Comparison of ENCODE assay signal across 1 cellular context in genomic region chr22:29820941-29821789, GRCh38.
TF ChIP-seq lines count a peak whose summit lies in the region.

No MANE protein-coding gene starts in this region.

TF ChIP-seq in HepG2, 621 proteins besides CTCF, POLR2A, EP300 and RAD21 (continued from another document and continues in another):
- TF ChIP-seq ZXDC (CRISPR knock-in tag; IDR thresholded peaks at IDR 0.05), result no peak
- TF ChIP-seq PPARG (CRISPR knock-in tag; conservative IDR thresholded peaks at IDR 0.05), result 0 out of 2 replicates have a peak, but pooled peaks have one; percentile 15
- peak; percentile 59; the same call in 1 of the 2 replicates for TF ChIP-seq RCOR2 (CRISPR knock-in tag; IDR thresholded peaks at IDR 0.05)
- TF ChIP-seq NR2C2 (CRISPR knock-in tag; IDR thresholded peaks at IDR 0.05; ENCODE audit: borderline replicate concordance), result no peak
- no peak for TF ChIP-seq PAF1 (CRISPR knock-in tag; IDR thresholded peaks at IDR 0.05)
- no peak for TF ChIP-seq JUN (CRISPR knock-in tag; IDR thresholded peaks at IDR 0.05)
- no peak for TF ChIP-seq SOX13 (IDR thresholded peaks at IDR 0.05)
- TF ChIP-seq SOX13 (CRISPR knock-in tag; conservative IDR thresholded peaks at IDR 0.05 in 1 of 2, IDR thresholded peaks at IDR 0.05 in 1 of 2), result peak in 1 of 2 experiments; percentile 41; a peak in 1 of 4 replicates
- TF ChIP-seq SP4 (CRISPR knock-in tag; IDR thresholded peaks at IDR 0.05), result no peak
- no peak for TF ChIP-seq ZNF44 (CRISPR knock-in tag; IDR thresholded peaks at IDR 0.05)
- TF ChIP-seq PLRG1 (conservative IDR thresholded peaks at IDR 0.05), result no peak
- no peak for TF ChIP-seq HCFC1 (IDR thresholded peaks at IDR 0.05; ENCODE audit: low read depth, low read length)
- TF ChIP-seq HNRNPL (IDR thresholded peaks at IDR 0.05; ENCODE audit: low read depth, low read length), result no peak
- no peak for TF ChIP-seq POLR2G (IDR thresholded peaks at IDR 0.05; ENCODE audit: low read depth, low read length)
- TF ChIP-seq GFI1 (CRISPR knock-in tag; IDR thresholded peaks at IDR 0.05; ENCODE audit: borderline replicate concordance), result no peak
- TF ChIP-seq GLMP (CRISPR knock-in tag; IDR thresholded peaks at IDR 0.05; ENCODE audit: borderline replicate concordance), result no peak
- TF ChIP-seq ZNF451 (CRISPR knock-in tag; IDR thresholded peaks at IDR 0.05), result no peak
- no peak for TF ChIP-seq ZNF276 (CRISPR knock-in tag; IDR thresholded peaks at IDR 0.05; ENCODE audit: low read depth)
- TF ChIP-seq THAP8 (CRISPR knock-in tag; IDR thresholded peaks at IDR 0.05; ENCODE audit: borderline replicate concordance), result no peak
- peak; percentile 36; the same call in 1 of the 2 replicates for TF ChIP-seq ZNF614 (CRISPR knock-in tag; IDR thresholded peaks at IDR 0.05; ENCODE audit: borderline replicate concordance)
- TF ChIP-seq PCBP1 (IDR thresholded peaks at IDR 0.05; ENCODE audit: borderline replicate concordance, low read depth, low read length), result no peak
- no peak for TF ChIP-seq ZNF644 (CRISPR knock-in tag; IDR thresholded peaks at IDR 0.05; ENCODE audit: low read depth)
- TF ChIP-seq PHF8 (CRISPR knock-in tag; IDR thresholded peaks at IDR 0.05), result no peak
- TF ChIP-seq TERF1 (CRISPR knock-in tag; IDR thresholded peaks at IDR 0.05), result no peak
- no peak for TF ChIP-seq ZNF260 (CRISPR knock-in tag; IDR thresholded peaks at IDR 0.05; ENCODE audit: borderline replicate concordance, low read depth)
- no peak for TF ChIP-seq NFATC3 (CRISPR knock-in tag; IDR thresholded peaks at IDR 0.05)
- TF ChIP-seq HIC2 (CRISPR knock-in tag; IDR thresholded peaks at IDR 0.05; ENCODE audit: low read depth), result no peak
- TF ChIP-seq ZNF598 (CRISPR knock-in tag; IDR thresholded peaks at IDR 0.05; ENCODE audit: borderline replicate concordance), result no peak
- TF ChIP-seq ATF3 (CRISPR knock-in tag; IDR thresholded peaks at IDR 0.05), result peak; percentile 37; the same call in 1 of the 2 replicates
- TF ChIP-seq ZNF766 (CRISPR knock-in tag; IDR thresholded peaks at IDR 0.05; ENCODE audit: borderline replicate concordance), result no peak
- 0 out of 2 replicates have a peak, but pooled peaks have one; percentile 32 for TF ChIP-seq TBX2 (CRISPR knock-in tag; IDR thresholded peaks at IDR 0.05; ENCODE audit: borderline replicate concordance)
- TF ChIP-seq REL (CRISPR knock-in tag; conservative IDR thresholded peaks at IDR 0.05), result no peak
- peak; percentile 91 for TF ChIP-seq LCORL (IDR thresholded peaks at IDR 0.05)
- no peak for TF ChIP-seq LCORL (CRISPR knock-in tag; IDR thresholded peaks at IDR 0.05)
- no peak for TF ChIP-seq ZNF687 (CRISPR knock-in tag; IDR thresholded peaks at IDR 0.05)
- TF ChIP-seq TCF7L2 (IDR thresholded peaks at IDR 0.05; ENCODE audit: low read depth, low read length), result no peak
- no peak for TF ChIP-seq MED8 (CRISPR knock-in tag; IDR thresholded peaks at IDR 0.05; ENCODE audit: insufficient replicate concordance)
- TF ChIP-seq GLI4 (CRISPR knock-in tag; IDR thresholded peaks at IDR 0.05; ENCODE audit: borderline replicate concordance), result no peak
- TF ChIP-seq ZMAT5 (CRISPR knock-in tag; IDR thresholded peaks at IDR 0.05; ENCODE audit: borderline replicate concordance, low read depth), result no peak
- no peak for TF ChIP-seq ZNF562 (CRISPR knock-in tag; IDR thresholded peaks at IDR 0.05; ENCODE audit: borderline replicate concordance)
- 0 out of 2 replicates have a peak, but pooled peaks have one; percentile 47 for TF ChIP-seq NFIC (IDR thresholded peaks at IDR 0.05; ENCODE audit: low read length)
- TF ChIP-seq CBX2 (IDR thresholded peaks at IDR 0.05; ENCODE audit: low read depth, low read length), result no peak
- TF ChIP-seq CBX2 (CRISPR knock-in tag; IDR thresholded peaks at IDR 0.05; ENCODE audit: low read depth), result no peak
- no peak for TF ChIP-seq ZIK1 (CRISPR knock-in tag; IDR thresholded peaks at IDR 0.05; ENCODE audit: borderline replicate concordance, low read depth)
- no peak for TF ChIP-seq ZNF567 (CRISPR knock-in tag; IDR thresholded peaks at IDR 0.05; ENCODE audit: borderline replicate concordance)
- TF ChIP-seq ZFP41 (CRISPR knock-in tag; IDR thresholded peaks at IDR 0.05; ENCODE audit: borderline replicate concordance), result no peak
- TF ChIP-seq ZBTB14 (CRISPR knock-in tag; IDR thresholded peaks at IDR 0.05), result no peak
- no peak for TF ChIP-seq SRSF1 (optimal IDR thresholded peaks at IDR 0.05; ENCODE audit: low read depth, low read length)
- TF ChIP-seq HDAC1 (CRISPR knock-in tag; IDR thresholded peaks at IDR 0.05), result no peak
- TF ChIP-seq NFKB2 (CRISPR knock-in tag; IDR thresholded peaks at IDR 0.05; ENCODE audit: borderline replicate concordance), result no peak
- no peak for TF ChIP-seq ZNF138 (CRISPR knock-in tag; IDR thresholded peaks at IDR 0.05; ENCODE audit: low read depth)
- TF ChIP-seq NFIB (CRISPR knock-in tag; IDR thresholded peaks at IDR 0.05; ENCODE audit: borderline replicate concordance), result peak; percentile 78; the same call in 1 of the 2 replicates
